ENCODE assay signal across 17 cellular contexts in the genomic region with DNA sequence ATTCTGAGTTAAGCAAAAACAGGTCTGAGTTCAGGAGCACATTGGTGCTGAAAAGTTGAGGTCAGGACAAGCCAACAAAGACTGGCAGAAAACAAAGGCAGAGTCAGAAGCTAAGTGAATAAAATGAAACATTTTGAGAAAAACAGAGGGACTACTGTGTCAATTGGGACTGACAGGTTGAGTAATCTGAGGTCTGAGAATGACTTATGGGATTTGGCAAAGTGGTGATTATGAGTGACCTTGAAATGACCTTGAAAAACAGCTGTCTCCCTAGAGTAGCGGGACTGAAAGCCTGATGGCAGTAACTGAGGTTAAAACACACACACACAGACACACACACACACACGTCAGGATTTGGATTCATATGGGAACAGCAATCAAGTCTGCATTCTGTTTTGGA. TPM values are rescaled to one million over a fixed set of nuclear protein-coding genes. Genes with fewer than 3 reads are reported as not detected.
DNase-seq lines count a peak whose midpoint lies in the region; ATAC-seq, FAIRE-seq and TF ChIP-seq lines count a peak whose summit lies in the region.
"Had no signal": no experiment of that assay in that cellular context is flagged by ENCODE, and none has a peak within 500 bp of the region (broad histone marks: within the 10 kb centered on the region; RNA-seq: fewer than 3 reads in every experiment).

No MANE protein-coding gene starts in this region.

- TF ChIP-seq RAD21 in HepG2 (CRISPR knock-in tag; IDR thresholded peaks at IDR 0.05) (no peak), GM12878 (IDR thresholded peaks at IDR 0.05; ENCODE audit: insufficient read depth, low read depth, low read length) (no peak)

- H3K27ac ChIP-seq in HepG2 (ENCODE audit: extremely low read length, insufficient read depth, low read length) (no peak overlapping the region), right lobe of liver (no peak overlapping the region), GM12878 (ENCODE audit: control insufficient read depth, insufficient read depth) (no peak overlapping the region)
- H3K27ac ChIP-seq: PC-9 had no signal

- H4K20me1 ChIP-seq in HepG2 (ENCODE audit: insufficient read depth, low read length) (no peaks in the 10 kb centered on the region), GM12878 (ENCODE audit: control insufficient read depth, insufficient read depth) (no peaks in the 10 kb centered on the region)

- CTCF ChIA-PET in HepG2 (lab: Yijun Ruan, JAX; ENCODE audit: low intra/inter-chr PET ratio, low total read pairs) (interaction anchor here (3.3 kb wide), 1 partner anchor 140 kb away, joined by 24 read pairs; no protein-coding TSS in a partner anchor), GM12878 (lab: Yijun Ruan, JAX) (no interaction called here)

- H3K27ac Mint-ChIP-seq in stimulated activated effector memory CD8-positive, alpha-beta T cell treated with anti-CD3 and anti-CD28 coated beads, Interleukin-12 subunit alpha, Interleukin-12 subunit beta, amount 100 ng/mL, for 72 hours = no peak overlapping the region
- H3K27ac Mint-ChIP-seq in T-helper 17 cell = no peak overlapping the region
- H3K27ac Mint-ChIP-seq: T-helper 1 cell treated with Interleukin-12 subunit alpha and Interleukin-12 subunit beta and Interleukin-4 antibody, amounts not matched to agents 30 μg/mL and 1 μg/mL, for 36 hours had no signal

- H3K4me2 ChIP-seq in HepG2 (ENCODE audit: low read depth, low read length) (peak overlapping the region; percentile 14; the same call in 1 of the 2 replicates), GM12878 (ENCODE audit: control insufficient read depth, insufficient read depth) (no peak overlapping the region)
- H3K4me2 ChIP-seq: PC-9 had no signal

- FAIRE-seq in HepG2 (lab: Jason Lieb, UNC) (peak; percentile 12), GM12878 (lab: Jason Lieb, UNC) (no peak)
- FAIRE-seq: G401.6 had no signal

- intact Hi-C loops in HepG2 (cut with micrococcal nuclease; ENCODE audit: unreplicated experiment) (loop anchor here (1.0 to 2.0 kb wide), 3 partner anchors 47 to 284 kb away; no protein-coding TSS in a partner anchor), right lobe of liver (cut with DNase I) (loop anchor here (5.0 to 10.0 kb wide), 3 partner anchors 71 to 141 kb away; no protein-coding TSS in a partner anchor), GM12878 (cut with micrococcal nuclease; ENCODE audit: unreplicated experiment) (loop anchor here (2.0 kb wide), 1 partner anchor 577 kb away; no protein-coding TSS in a partner anchor)

- H3K36me3 Mint-ChIP-seq in stimulated activated effector memory CD8-positive, alpha-beta T cell treated with anti-CD3 and anti-CD28 coated beads, Interleukin-12 subunit alpha, Interleukin-12 subunit beta, amount 100 ng/mL, for 72 hours = no peaks in the 10 kb centered on the region
- peaks cover 11% of the 10 kb centered on the region for H3K36me3 Mint-ChIP-seq in T-helper 17 cell (ENCODE audit: low read depth)

- H3K4me1 Mint-ChIP-seq in stimulated activated effector memory CD8-positive, alpha-beta T cell treated with anti-CD3 and anti-CD28 coated beads, Interleukin-12 subunit alpha, Interleukin-12 subunit beta, amount 100 ng/mL, for 72 hours = peaks cover 16% of the 10 kb centered on the region
- H3K4me1 Mint-ChIP-seq in T-helper 17 cell = peaks cover 2% of the 10 kb centered on the region

- no peaks in the 10 kb centered on the region for H3K79me2 ChIP-seq in HepG2 (ENCODE audit: insufficient read depth, low read length)
- H3K79me2 ChIP-seq in GM12878 (ENCODE audit: control insufficient read depth, insufficient read depth, low read length) = no peaks in the 10 kb centered on the region

- 19% methylated on average over 2 of the region's 2 CpGs for WGBS in HepG2 (ENCODE audit: low lambda C conversion rate)
- WGBS in right lobe of liver (ENCODE audit: insufficient coverage, low coverage, low lambda C conversion rate, missing lambda C conversion rate) = 63% methylated on average over 2 of the region's 2 CpGs
- 41% methylated on average over 2 of the region's 2 CpGs for WGBS in GM12878 (ENCODE audit: insufficient coverage, insufficient replicate concordance, low lambda C conversion rate, missing lambda C conversion rate)

- no TSS peak for BruUV-seq in HepG2 (replicated peaks; lab: Mats Ljungman, UMichigan)
- BruUV-seq in GM12878 (replicated peaks; lab: Mats Ljungman, UMichigan) = no TSS peak

- POLR2A ChIA-PET in HepG2 (lab: Yijun Ruan, JAX) (no interaction called here), GM12878 (lab: Charles Lee) (interaction anchor here (1.3 kb wide), 1 partner anchor 10 kb away, joined by 3 read pairs; no protein-coding TSS in a partner anchor)

- H3K9me3 ChIP-seq in HepG2 (ENCODE audit: low read length) = no peaks in the 10 kb centered on the region
- no peaks in the 10 kb centered on the region for H3K9me3 ChIP-seq in right lobe of liver
- H3K9me3 ChIP-seq in GM12878 (replicated peaks; ENCODE audit: control insufficient read depth, insufficient read depth, low read length) = no peaks in the 10 kb centered on the region
- H3K9me3 ChIP-seq in T-helper 17 cell (ENCODE audit: control insufficient read depth, low read length, poor library complexity, severe bottlenecking) = no peaks in the 10 kb centered on the region

- RAD21 ChIA-PET in GM12878 (lab: Charles Lee; ENCODE audit: unreplicated experiment) = no interaction called here

- no peaks in the 10 kb centered on the region; a peak in 1 of 5 replicates for H3K36me3 ChIP-seq in HepG2 (replicated peaks in 1 of 2; ENCODE audit: control insufficient read depth in 1 of 2, insufficient read depth in 2 of 2, low read length in 2 of 2)
- H3K36me3 ChIP-seq in right lobe of liver = no peaks in the 10 kb centered on the region
- no peaks in the 10 kb centered on the region for H3K36me3 ChIP-seq in GM12878 (ENCODE audit: control insufficient read depth in 2 of 2, insufficient read depth in 2 of 2, low read length in 1 of 2)

- TF ChIP-seq POLR2A in HepG2 (IDR thresholded peaks at IDR 0.05; ENCODE audit: insufficient read depth in 1 of 2, low read depth in 2 of 2, low read length in 2 of 2) (no peak), right lobe of liver (IDR thresholded peaks at IDR 0.05) (no peak), GM12878 (IDR thresholded peaks at IDR 0.05; ENCODE audit: low read depth, low read length) (no peak)

- DNase-seq in HepG2 (ENCODE audit: low spot score) (peak; percentile 56), right lobe of liver (no peak), NCI-H82 (lab: John Stamatoyannopoulos, UW) (peak; percentile 82), GM12878 (ENCODE audit: low read depth, low spot score) (no peak), T-helper 17 cell (no peak)
- DNase-seq in stimulated activated effector memory CD8-positive, alpha-beta T cell treated with anti-CD3 and anti-CD28 coated beads, Interleukin-12 subunit alpha, Interleukin-12 subunit beta, amount 100 ng/mL, for 72 hours (ENCODE audit: low spot score in 2 of 2) = no peak
- DNase-seq: Calu3, DMS79 treated with DMSO at 0.1 percent for 48 hours, H7, IMR-90, NCI-H1092, PC-9 had no signal

- no peaks in the 10 kb centered on the region for H3K9me3 Mint-ChIP-seq in stimulated activated effector memory CD8-positive, alpha-beta T cell treated with anti-CD3 and anti-CD28 coated beads, Interleukin-12 subunit alpha, Interleukin-12 subunit beta, amount 100 ng/mL, for 72 hours
- H3K9me3 Mint-ChIP-seq: T-helper 1 cell treated with Interleukin-12 subunit alpha and Interleukin-12 subunit beta and Interleukin-4 antibody, amounts not matched to agents 30 μg/mL and 1 μg/mL, for 36 hours had no signal

- H3K27me3 ChIP-seq in HepG2 (ENCODE audit: control insufficient read depth in 1 of 2, insufficient read depth in 2 of 2, low read length in 2 of 2) (no peaks in the 10 kb centered on the region), right lobe of liver (no peaks in the 10 kb centered on the region), GM12878 (replicated peaks in 1 of 2; ENCODE audit: control insufficient read depth in 2 of 2, insufficient read depth in 2 of 2, low read length in 1 of 2) (peaks cover 0 to 2% of the 10 kb centered on the region in 2 experiments; a peak in 2 of 4 replicates)

- SMC1A ChIA-PET in GM12878 (lab: Charles Lee; ENCODE audit: uncharacterized antibody, unreplicated experiment) = no interaction called here

- TF ChIP-seq CTCF in HepG2 (CRISPR knock-in tag; IDR thresholded peaks at IDR 0.05) = no peak
- no peak for TF ChIP-seq CTCF in right lobe of liver (IDR thresholded peaks at IDR 0.05)
- no peak for TF ChIP-seq CTCF in GM12878 (IDR thresholded peaks at IDR 0.05 in 2 of 3, conservative IDR thresholded peaks at IDR 0.05 in 1 of 3; ENCODE audit: control insufficient read depth in 2 of 3, extremely low read depth in 1 of 3, insufficient read depth in 1 of 3, low read depth in 3 of 3, low read length in 3 of 3)

- TF ChIP-seq EP300 in HepG2 (IDR thresholded peaks at IDR 0.05; ENCODE audit: low read depth in 2 of 2, low read length in 2 of 2) (0 out of 4 replicates have a peak, but pooled peaks of 1 of the 2 experiments have one; percentile 24), HepG2 (CRISPR knock-in tag; IDR thresholded peaks at IDR 0.05; ENCODE audit: borderline replicate concordance) (no peak), GM12878 (IDR thresholded peaks at IDR 0.05; ENCODE audit: borderline replicate concordance in 1 of 2, control insufficient read depth in 1 of 2, low read depth in 2 of 2, low read length in 2 of 2) (no peak)

- ATAC-seq in HepG2 = no peak
- ATAC-seq in right lobe of liver = no peak
- peak; percentile 38 for ATAC-seq in GM12878
- ATAC-seq in stimulated activated effector memory CD8-positive, alpha-beta T cell treated with anti-CD3 and anti-CD28 coated beads, Interleukin-12 subunit alpha, Interleukin-12 subunit beta, amount 100 ng/mL, for 72 hours = peak; percentile 17
- no peak for ATAC-seq in GM21825 (IDR thresholded peaks at IDR 0.05; ENCODE audit: unreplicated experiment)
- no peak for ATAC-seq in T-helper 17 cell
- no peak for ATAC-seq in HG03565 (IDR thresholded peaks at IDR 0.05; ENCODE audit: unreplicated experiment)
- ATAC-seq: Right ventricle myocardium inferior had no signal

- H3K27me3 Mint-ChIP-seq in T-helper 17 cell = peaks cover 30% of the 10 kb centered on the region

- H3K9ac ChIP-seq in HepG2 (ENCODE audit: insufficient read depth, low read depth, low read length) = no peak overlapping the region
- H3K9ac ChIP-seq in GM12878 (ENCODE audit: control insufficient read depth, insufficient read depth, low read length) = no peak overlapping the region

- in situ Hi-C loops in HepG2 (cut with HindIII; ENCODE audit: extremely low pct_ligation_motif_present, low pct_unique_long_range_greater_than_20kb) = loop anchor here (25.0 kb wide), 1 partner anchor 579 kb away; no protein-coding TSS in a partner anchor
- in situ Hi-C loops in GM12878 (cut with MboI) = loop anchor here (10.0 kb wide), 1 partner anchor 581 kb away; no protein-coding TSS in a partner anchor

- H2AFZ ChIP-seq in HepG2 (ENCODE audit: low read length) (no peak overlapping the region), GM12878 (ENCODE audit: control insufficient read depth, low read depth, low read length) (no peak overlapping the region)
- H2AFZ ChIP-seq: PC-9 had no signal

- H3K4me1 ChIP-seq in HepG2 (ENCODE audit: insufficient read depth, low read length) = peaks cover 50% of the 10 kb centered on the region
- H3K4me1 ChIP-seq in right lobe of liver = no peaks in the 10 kb centered on the region
- H3K4me1 ChIP-seq in GM12878 (ENCODE audit: control insufficient read depth, insufficient read depth, low read length) = no peaks in the 10 kb centered on the region; the same call in 1 of the 2 replicates

- H3K4me3 Mint-ChIP-seq in stimulated activated effector memory CD8-positive, alpha-beta T cell treated with anti-CD3 and anti-CD28 coated beads, Interleukin-12 subunit alpha, Interleukin-12 subunit beta, amount 100 ng/mL, for 72 hours = no peak overlapping the region
- H3K4me3 Mint-ChIP-seq in T-helper 17 cell = no peak overlapping the region
- H3K4me3 Mint-ChIP-seq: T-helper 1 cell treated with Interleukin-12 subunit alpha and Interleukin-12 subunit beta and Interleukin-4 antibody, amounts not matched to agents 30 μg/mL and 1 μg/mL, for 36 hours had no signal

- no peak overlapping the region for H3K4me3 ChIP-seq in HepG2 (replicated peaks in 1 of 3; ENCODE audit: insufficient read depth in 1 of 3, low read depth in 2 of 3, low read length in 3 of 3)
- H3K4me3 ChIP-seq in right lobe of liver = no peak overlapping the region
- no peak overlapping the region for H3K4me3 ChIP-seq in GM12878
- H3K4me3 ChIP-seq: PC-9 had no signal

RNA-seq across cellular contexts. Expression of a gene that starts 8.8 kb away (rescaled TPM):
- 36.3 and 51.3 TPM in 2 replicates for total RNA-seq in HepG2 (2016; rRNA removed; fragmentation: Illumina TruSeq; extraction: Trizol)
- 9.3 and 9.7 TPM in 2 replicates for total RNA-seq in HepG2 (2016; cell fraction: cytosol; rRNA removed; fragmentation: Illumina TruSeq; extraction: Trizol; ENCODE audit: low read depth)
- 36.8 and 53.0 TPM in 2 replicates for total RNA-seq in HepG2 (2016; cell fraction: insoluble cytoplasmic fraction; rRNA removed; fragmentation: Illumina TruSeq; extraction: Trizol)
- total RNA-seq in HepG2 (2016; cell fraction: membrane; rRNA removed; fragmentation: Illumina TruSeq; extraction: Trizol) = 14.3 and 14.7 TPM in 2 replicates
- 27.7 and 28.8 TPM in 2 replicates for total RNA-seq in HepG2 (2016; cell fraction: nucleus; rRNA removed; fragmentation: Illumina TruSeq; extraction: Trizol)
- polyA plus RNA-seq in HepG2 (2011; rRNA removed) = 16.0 and 16.8 TPM in 2 replicates
- polyA plus RNA-seq in HepG2 (2011; cell fraction: cytosol; rRNA removed) = 9.1 and 13.0 TPM in 2 replicates
- 19.2 and 23.7 TPM in 2 replicates for polyA plus RNA-seq in HepG2 (2011; cell fraction: nucleus; rRNA removed)
- 18.8 and 23.0 TPM in 2 replicates for polyA plus RNA-seq in HepG2 (2012)
- polyA plus RNA-seq in HepG2 (2016; cell fraction: cytosol; fragmentation: Illumina TruSeq; extraction: Trizol; ENCODE audit: low read depth) = 2.2 and 2.3 TPM in 2 replicates
- 38.6 and 41.2 TPM in 2 replicates for polyA plus RNA-seq in HepG2 (2016; cell fraction: insoluble cytoplasmic fraction; fragmentation: Illumina TruSeq; extraction: Trizol; ENCODE audit: low read depth)
- 5.1 and 5.8 TPM in 2 replicates for polyA plus RNA-seq in HepG2 (2016; cell fraction: membrane; fragmentation: Illumina TruSeq; extraction: Trizol; ENCODE audit: low read depth)
- polyA plus RNA-seq in HepG2 (2016; cell fraction: nucleus; fragmentation: Illumina TruSeq; extraction: Trizol; ENCODE audit: insufficient read depth, low read depth) = 33.5 and 36.2 TPM in 2 replicates
- 12.7 and 22.2 TPM in 2 replicates for polyA minus RNA-seq in HepG2 (2011; rRNA and poly(A)+ RNA removed; ENCODE audit: low replicate concordance)
- 15.1 and 16.5 TPM in 2 replicates for polyA minus RNA-seq in HepG2 (2011; cell fraction: cytosol; rRNA and poly(A)+ RNA removed)
- polyA minus RNA-seq in HepG2 (2011; cell fraction: nucleus; rRNA and poly(A)+ RNA removed) = 34.5 and 52.2 TPM in 2 replicates
- total RNA-seq in right lobe of liver = 10 to 100 TPM in 4 of 6 experiments, 1 to 10 TPM in 2; 9.0 to 18.7 (median 13.0) TPM
- total RNA-seq in GM12878 (2013; cell fraction: nucleolus; rRNA removed) = 31.7 and 33.3 TPM in 2 replicates
- 29.1 and 37.4 TPM in 2 replicates for total RNA-seq in GM12878 (2014; rRNA removed)
- total RNA-seq in GM12878 (2014; rRNA removed; fragmentation: Illumina TruSeq; extraction: Trizol) = 27.7 and 29.3 TPM in 2 replicates
- 28.7 and 31.5 TPM in 2 replicates for total RNA-seq in GM12878 (2021)
- polyA plus RNA-seq in GM12878 (2011; ENCODE audit: low read depth) = 9.2 TPM
- polyA plus RNA-seq in GM12878 (2011; rRNA removed) = 20.2 and 21.2 TPM in 2 replicates
- 12.0 and 13.4 TPM in 2 replicates for polyA plus RNA-seq in GM12878 (2011; cell fraction: cytosol; rRNA removed)
- 35.3 and 39.3 TPM in 2 replicates for polyA plus RNA-seq in GM12878 (2011; cell fraction: nucleus; rRNA removed)
- polyA plus RNA-seq in GM12878 (2012) = 9.7 and 11.4 TPM in 2 replicates
- 27.6 and 34.8 TPM in 2 replicates for polyA plus RNA-seq in GM12878 (2014; fragmentation: Illumina TruSeq; extraction: Trizol)
- 10 to 100 TPM; 15.0 to 16.7 TPM for polyA plus RNA-seq in GM12878 (2014; fragmentation: Nextera tagmentation; extraction: Ambion mirVana)
- polyA plus RNA-seq in GM12878 (2014; rRNA removed) = 22.8 and 27.2 TPM in 2 replicates
- polyA plus RNA-seq in GM12878 (2016; fragmentation: Nextera tagmentation; extraction: Ambion mirVana) = 10 to 100 TPM; 29.0 to 29.5 TPM
- 18.0 and 20.0 TPM in 2 replicates for polyA minus RNA-seq in GM12878 (2011; rRNA and poly(A)+ RNA removed)
- polyA minus RNA-seq in GM12878 (2011; cell fraction: cytosol; rRNA and poly(A)+ RNA removed) = 5.3 and 9.4 TPM in 2 replicates
- 13.9 and 21.0 TPM in 2 replicates for polyA minus RNA-seq in GM12878 (2011; cell fraction: nucleus; rRNA and poly(A)+ RNA removed)
- total RNA-seq in T-helper 17 cell = 10 to 100 TPM; 20.6 to 22.7 TPM

Comparison
In these comparisons a context has a peak if more than half of its experiments do, and no peak if none do; other contexts are left out.
1. DNase-seq: peak in HepG2 (single experiment) and NCI-H82 (single experiment); none in right lobe of liver (0 of 3), GM12878 (single experiment), stimulated activated effector memory CD8-positive, alpha-beta T cell treated with anti-CD3 and anti-CD28 coated beads, Interleukin-12 subunit alpha, Interleukin-12 subunit beta, amount 100 ng/mL, for 72 hours (0 of 2) and T-helper 17 cell (0 of 3).
2. ATAC-seq: peak in GM12878 (single experiment) and stimulated activated effector memory CD8-positive, alpha-beta T cell treated with anti-CD3 and anti-CD28 coated beads, Interleukin-12 subunit alpha, Interleukin-12 subunit beta, amount 100 ng/mL, for 72 hours (single experiment); none in HepG2 (single experiment), right lobe of liver (0 of 4), GM21825 (single experiment), T-helper 17 cell (single experiment) and HG03565 (single experiment).